Comparison of ENCODE assay signal across 9 cellular contexts in the genomic region with DNA sequence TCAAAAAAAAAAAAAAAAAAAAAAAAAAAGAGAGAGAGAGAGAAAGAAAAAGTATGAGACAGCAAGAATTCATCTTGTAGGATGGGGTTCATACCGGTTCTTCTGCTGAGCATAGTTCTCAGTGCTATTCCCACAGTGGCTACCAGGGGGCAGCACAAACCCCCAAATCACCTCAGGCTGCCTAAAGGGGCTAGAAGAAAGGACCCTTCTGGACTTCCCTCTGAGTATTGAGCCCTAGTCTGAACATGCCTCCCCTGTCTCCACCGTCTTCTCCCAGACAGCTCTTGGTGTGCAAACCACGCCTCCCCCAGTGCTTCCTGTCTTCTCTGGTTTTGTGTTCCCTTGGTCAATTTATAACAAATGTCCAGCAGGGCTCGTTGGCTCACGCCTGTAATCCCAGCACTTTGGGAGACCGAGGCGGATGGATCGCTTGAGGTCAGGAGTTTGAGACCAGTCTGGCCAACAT. TPM values are rescaled to one million over a fixed set of nuclear protein-coding genes. Genes with fewer than 3 reads are reported as not detected.
A peak's percentile ranks its signal among the peaks of the same experiment; 100 is the strongest.
DNase-seq lines count a peak whose midpoint lies in the region; ATAC-seq and TF ChIP-seq lines count a peak whose summit lies in the region.
"Had no signal": no experiment of that assay in that cellular context is flagged by ENCODE, and none has a peak within 500 bp of the region (broad histone marks: within the 10 kb centered on the region; RNA-seq: fewer than 3 reads in every experiment).

No MANE protein-coding gene starts in this region.

- POLR2A ChIA-PET in activated CD8-positive, alpha-beta T cell treated with anti-CD3 and anti-CD28 coated beads for 36 hours (lab: Charles Lee), result interaction anchor here (0.5 to 1.3 kb wide), 3 partner anchors 8 to 952 kb away, joined by 3 read pairs; partner anchors contain the start of genes COPZ1 and ESPL1

- H3K27ac Mint-ChIP-seq in activated CD8-positive, alpha-beta T cell treated with anti-CD3 and anti-CD28 coated beads for 36 hours, result no peak overlapping the region
- H3K27ac Mint-ChIP-seq: dendritic cell treated with granulocyte-macrophage colony-stimulating factor and Interleukin-4, amounts not matched to agents 40 ng/mL and 50 ng/mL, for 4 days had no signal

- no peak overlapping the region for H3K4me3 Mint-ChIP-seq in activated CD8-positive, alpha-beta T cell treated with anti-CD3 and anti-CD28 coated beads for 36 hours
- H3K4me3 Mint-ChIP-seq: dendritic cell treated with granulocyte-macrophage colony-stimulating factor and Interleukin-4, amounts not matched to agents 40 ng/mL and 50 ng/mL, for 4 days had no signal

- H3K36me3 Mint-ChIP-seq in activated CD8-positive, alpha-beta T cell treated with anti-CD3 and anti-CD28 coated beads for 36 hours (ENCODE audit: low read depth), result no peaks in the 10 kb centered on the region

- no peaks in the 10 kb centered on the region for H3K36me3 ChIP-seq in effector memory CD4-positive, alpha-beta T cell (ENCODE audit: control insufficient read depth, insufficient read depth, low read length)
- H3K36me3 ChIP-seq in stomach, result no peaks in the 10 kb centered on the region

- no peak for TF ChIP-seq POLR2A in stomach (IDR thresholded peaks at IDR 0.05)

- no peaks in the 10 kb centered on the region for H3K9me3 ChIP-seq in effector memory CD4-positive, alpha-beta T cell (ENCODE audit: control insufficient read depth, low read length)
- no peaks in the 10 kb centered on the region for H3K9me3 ChIP-seq in stomach

- WGBS in stomach, 5 donors, result 21 to 39% (median 28%) methylated on average over 8 of the region's 8 CpGs

- intact Hi-C loops in activated CD8-positive, alpha-beta T cell treated with anti-CD3 and anti-CD28 coated beads for 36 hours (cut with micrococcal nuclease), result no loop called here
- intact Hi-C loops in stomach (cut with DNase I; ENCODE audit: low total_unique reads), result loop anchor here (10.0 kb wide), 1 partner anchor 145 kb away; the partner anchor contains the start of gene GPR84

- TF ChIP-seq EP300 in stomach (IDR thresholded peaks at IDR 0.05), result no peak

- CTCF ChIA-PET in activated CD8-positive, alpha-beta T cell treated with anti-CD3 and anti-CD28 coated beads for 36 hours (lab: Charles Lee), result interaction anchor here (0.7 to 3.9 kb wide), 19 partner anchors 8 to 232 kb away, joined by 3 to 19 read pairs (median 4); partner anchors contain the start of genes COPZ1 and NFE2

- H3K27me3 ChIP-seq in effector memory CD4-positive, alpha-beta T cell (replicated peaks; ENCODE audit: control insufficient read depth, insufficient read depth, low read length, poor library complexity, severe bottlenecking), result no peaks in the 10 kb centered on the region
- peaks cover 11 to 49% (median 27%) of the 10 kb centered on the region in 3 donors for H3K27me3 ChIP-seq in stomach

- ATAC-seq in HG03342 (IDR thresholded peaks at IDR 0.05; ENCODE audit: unreplicated experiment), result peak; percentile 31
- peak; percentile 65 for ATAC-seq in activated CD8-positive, alpha-beta T cell treated with anti-CD3 and anti-CD28 coated beads for 36 hours
- no peak for ATAC-seq in HG03460 (IDR thresholded peaks at IDR 0.05; ENCODE audit: unreplicated experiment)

- H3K4me1 Mint-ChIP-seq in activated CD8-positive, alpha-beta T cell treated with anti-CD3 and anti-CD28 coated beads for 36 hours (ENCODE audit: low read depth), result peaks cover 20% of the 10 kb centered on the region

- H3K27ac ChIP-seq in effector memory CD4-positive, alpha-beta T cell (ENCODE audit: insufficient read depth, low read length, poor library complexity, severe bottlenecking), result no peak overlapping the region
- no peak overlapping the region for H3K27ac ChIP-seq in stomach

- DNase-seq in DMS114 treated with DMSO at 0.1 percent for 48 hours (lab: John Stamatoyannopoulos, UW; ENCODE audit: unreplicated experiment), result peak; percentile 64
- peak; percentile 79 for DNase-seq in NCI-H82 treated with DMSO at 0.1 percent for 48 hours (lab: John Stamatoyannopoulos, UW; ENCODE audit: unreplicated experiment)
- DNase-seq in activated CD8-positive, alpha-beta T cell treated with anti-CD3 and anti-CD28 coated beads for 36 hours, result peak; percentile 87
- peak; percentile 19 to 43 (median 37) for DNase-seq in effector memory CD4-positive, alpha-beta T cell
- peak; percentile 33 for DNase-seq in middle frontal gyrus (ENCODE audit: extremely low spot score, low spot score)
- DNase-seq in stomach, result peak; percentile 70

- peak; percentile 76 for TF ChIP-seq CTCF in activated CD8-positive, alpha-beta T cell treated with anti-CD3 and anti-CD28 coated beads for 36 hours (IDR thresholded peaks at IDR 0.05)
- TF ChIP-seq CTCF in stomach (IDR thresholded peaks at IDR 0.05), result peak in 5 of 7 experiments; percentile 62 to 81 (median 75)

- H3K4me1 ChIP-seq in effector memory CD4-positive, alpha-beta T cell (ENCODE audit: control insufficient read depth, insufficient read depth, low read length, poor library complexity, severe bottlenecking), result peaks cover 25% of the 10 kb centered on the region
- peaks cover 16 to 38% (median 30%) of the 10 kb centered on the region in 4 donors for H3K4me1 ChIP-seq in stomach

- H3K27me3 Mint-ChIP-seq in activated CD8-positive, alpha-beta T cell treated with anti-CD3 and anti-CD28 coated beads for 36 hours, result peaks cover 16% of the 10 kb centered on the region

- H3K9me3 Mint-ChIP-seq in activated CD8-positive, alpha-beta T cell treated with anti-CD3 and anti-CD28 coated beads for 36 hours, result no peaks in the 10 kb centered on the region
- H3K9me3 Mint-ChIP-seq: dendritic cell treated with granulocyte-macrophage colony-stimulating factor and Interleukin-4, amounts not matched to agents 40 ng/mL and 50 ng/mL, for 4 days had no signal

- no peak overlapping the region for H3K4me3 ChIP-seq in effector memory CD4-positive, alpha-beta T cell (ENCODE audit: insufficient read depth, low read depth, low read length, poor library complexity, severe bottlenecking)
- no peak overlapping the region for H3K4me3 ChIP-seq in stomach

RNA-seq across cellular contexts. Expression of gene SMUG1, which starts 31.3 kb away (rescaled TPM):
- 10 to 100 TPM; 20.1 to 23.9 TPM for total RNA-seq in activated CD8-positive, alpha-beta T cell treated with anti-CD3 and anti-CD28 coated beads for 36 hours
- 10 to 100 TPM; 15.4 to 79.4 (median 31.0) TPM for total RNA-seq in stomach
- polyA plus RNA-seq in stomach, result 10 to 100 TPM; 34.0 to 71.3 (median 70.3) TPM

RNA-seq across cellular contexts. Expression of gene CBX5, which starts 59.8 kb away (rescaled TPM):
- total RNA-seq in activated CD8-positive, alpha-beta T cell treated with anti-CD3 and anti-CD28 coated beads for 36 hours, result 100 to 1,000 TPM; 125 to 128 TPM
- total RNA-seq in stomach, result 10 to 100 TPM in 4 of 5 donors, 1 to 10 TPM in 1; 8.7 to 66.8 (median 29.1) TPM
- 1 to 10 TPM; 4.9 to 7.6 (median 5.2) TPM for polyA plus RNA-seq in stomach

Comparison
In these comparisons a context has a peak if more than half of its experiments do, and no peak if none do; other contexts are left out.
1. DNase-seq: peak in every context shown above with its lines; median percentile 87 in activated CD8-positive, alpha-beta T cell treated with anti-CD3 and anti-CD28 coated beads for 36 hours; 79 in NCI-H82 treated with DMSO at 0.1 percent for 48 hours; 70 in stomach; 64 in DMS114 treated with DMSO at 0.1 percent for 48 hours; 37 in effector memory CD4-positive, alpha-beta T cell; 33 in middle frontal gyrus.